In genomic region chr22:19291580-19292261, GRCh38 we compare ENCODE assay signal across 1 cellular context.
TF ChIP-seq lines count a peak whose summit lies in the region.

Gene CLTCL1 (minus strand): TSS chr22:19291719. CDS start chr22:19291641, 78 bp downstream.

TF ChIP-seq in K562, 482 proteins besides CTCF, POLR2A, EP300 and RAD21 (continued from another document):
- TF ChIP-seq HMGXB4 (CRISPR knock-in tag; IDR thresholded peaks at IDR 0.05) (peak; percentile 94; the same call in 1 of the 2 replicates), ZNF23 (CRISPR knock-in tag; IDR thresholded peaks at IDR 0.05) (no peak), CLOCK (CRISPR knock-in tag; IDR thresholded peaks at IDR 0.05; ENCODE audit: borderline replicate concordance) (no peak), ZHX1 (conservative IDR thresholded peaks at IDR 0.05; ENCODE audit: low read length) (no peak; the same call in 1 of the 2 replicates), CCNT2 (IDR thresholded peaks at IDR 0.05; ENCODE audit: borderline replicate concordance, extremely low read depth, insufficient read length, low read depth, low read length) (peak; percentile 55), POLR3G (IDR thresholded peaks at IDR 0.05; ENCODE audit: extremely low read depth, insufficient read length, insufficient replicate concordance) (no peak), NFXL1 (CRISPR knock-in tag; IDR thresholded peaks at IDR 0.05) (no peak), HOMEZ (CRISPR knock-in tag; IDR thresholded peaks at IDR 0.05) (no peak), CSDE1 (IDR thresholded peaks at IDR 0.05) (peak in 1 of 2 experiments; percentile 76; a peak in 1 of 4 replicates), FOXM1 (IDR thresholded peaks at IDR 0.05; ENCODE audit: low read depth) (0 out of 2 replicates have a peak, but pooled peaks have one; percentile 63), FOXM1 (CRISPR knock-in tag; IDR thresholded peaks at IDR 0.05; ENCODE audit: low read depth) (no peak), SMAD1 (IDR thresholded peaks at IDR 0.05; ENCODE audit: low read depth, low read length, partially characterized antibody) (no peak), ZBTB11 (CRISPR knock-in tag; IDR thresholded peaks at IDR 0.05) (peak in 1 of 3 experiments; percentile 64; a peak in 2 of 6 replicates), TBP (optimal IDR thresholded peaks at IDR 0.05; ENCODE audit: low read depth, low read length) (peak; percentile 49), FOXP4 (CRISPR knock-in tag; IDR thresholded peaks at IDR 0.05; ENCODE audit: borderline replicate concordance) (peak; percentile 96)
